ENCODE assay signal across 5 cellular contexts in genomic region chrX:132980035-132980434, GRCh38. TPM values are rescaled to one million over a fixed set of nuclear protein-coding genes. Genes with fewer than 3 reads are reported as not detected.
"Had no signal": no experiment of that assay in that cellular context is flagged by ENCODE, and none has a peak within 500 bp of the region (broad histone marks: within the 10 kb centered on the region; RNA-seq: fewer than 3 reads in every experiment).

No MANE protein-coding gene starts in this region.

RNA-seq across cellular contexts. Expression of gene HS6ST2, which starts 21.6 kb away (rescaled TPM):
- total RNA-seq: OCI-LY7, Peyer's patch, RPMI7951, SJSA1, T-cell had no signal
